In genomic region chr2:174704647-174705046, GRCh38 we compare ENCODE assay signal across 16 cellular contexts. TPM values are rescaled to one million over a fixed set of nuclear protein-coding genes. Genes with fewer than 3 reads are reported as not detected.
"Had no signal": no experiment of that assay in that cellular context is flagged by ENCODE, and none has a peak within 500 bp of the region (broad histone marks: within the 10 kb centered on the region; RNA-seq: fewer than 3 reads in every experiment).

No MANE protein-coding gene starts in this region.

- H3K36me3 ChIP-seq: gastroesophageal sphincter, heart right ventricle, prostate gland had no signal

- DNase-seq: activated CD4-positive, alpha-beta memory T cell treated with anti-CD3 and anti-CD28 coated beads for 36 hours; activated CD4-positive, alpha-beta T cell treated with anti-CD3 and anti-CD28 coated beads for 36 hours; activated CD8-positive, alpha-beta memory T cell treated with anti-CD3 and anti-CD28 coated beads, Interleukin-2, amount 10 ng/mL, durations not matched to agents 7 days and 5 days; activated naive CD4-positive, alpha-beta T cell treated with anti-CD3 and anti-CD28 coated beads, Interleukin-2, amount 10 ng/mL, durations not matched to agents 7 days and 5 days; activated T-cell treated with anti-CD3 and anti-CD28 coated beads, Interleukin-2, amount 50 U/mL, for 24 hours; heart right ventricle; islet precursor cell; nephron progenitor cell; right cardiac atrium; stimulated activated naive CD8-positive, alpha-beta T cell treated with anti-CD3 and anti-CD28 coated beads, Interleukin-15, Interleukin-2, amounts not matched to agents 100 U/mL and 50 U/mL, for 24 hours; T-helper 17 cell had no signal

- H3K27ac ChIP-seq: epithelial cell of prostate, gastroesophageal sphincter, heart right ventricle, prostate gland had no signal

- H3K9me3 ChIP-seq: gastroesophageal sphincter, heart right ventricle, prostate gland had no signal

- H3K4me1 ChIP-seq: gastroesophageal sphincter, prostate gland had no signal

- H3K4me3 ChIP-seq: gastroesophageal sphincter, heart right ventricle, prostate gland had no signal

- ATAC-seq: activated CD4-positive, alpha-beta T cell treated with anti-CD3 and anti-CD28 coated beads for 36 hours; activated CD8-positive, alpha-beta memory T cell treated with anti-CD3 and anti-CD28 coated beads, Interleukin-2, amount 10 ng/mL, durations not matched to agents 7 days and 5 days; gastroesophageal sphincter; heart right ventricle; right cardiac atrium; stimulated activated naive CD8-positive, alpha-beta T cell treated with anti-CD3 and anti-CD28 coated beads, Interleukin-15, Interleukin-2, amounts not matched to agents 100 U/mL and 50 U/mL, for 24 hours; T-helper 17 cell had no signal

RNA-seq across cellular contexts. Expression of gene CHRNA1, which starts 59.6 kb away (rescaled TPM):
- total RNA-seq: activated CD4-positive, alpha-beta memory T cell treated with anti-CD3 and anti-CD28 coated beads for 36 hours; activated CD4-positive, alpha-beta T cell treated with anti-CD3 and anti-CD28 coated beads for 36 hours; activated CD8-positive, alpha-beta memory T cell treated with anti-CD3 and anti-CD28 coated beads, Interleukin-2, amount 10 ng/mL, durations not matched to agents 7 days and 5 days; gastroesophageal sphincter; osteoblast; temporal lobe had no signal
